In the genomic region with DNA sequence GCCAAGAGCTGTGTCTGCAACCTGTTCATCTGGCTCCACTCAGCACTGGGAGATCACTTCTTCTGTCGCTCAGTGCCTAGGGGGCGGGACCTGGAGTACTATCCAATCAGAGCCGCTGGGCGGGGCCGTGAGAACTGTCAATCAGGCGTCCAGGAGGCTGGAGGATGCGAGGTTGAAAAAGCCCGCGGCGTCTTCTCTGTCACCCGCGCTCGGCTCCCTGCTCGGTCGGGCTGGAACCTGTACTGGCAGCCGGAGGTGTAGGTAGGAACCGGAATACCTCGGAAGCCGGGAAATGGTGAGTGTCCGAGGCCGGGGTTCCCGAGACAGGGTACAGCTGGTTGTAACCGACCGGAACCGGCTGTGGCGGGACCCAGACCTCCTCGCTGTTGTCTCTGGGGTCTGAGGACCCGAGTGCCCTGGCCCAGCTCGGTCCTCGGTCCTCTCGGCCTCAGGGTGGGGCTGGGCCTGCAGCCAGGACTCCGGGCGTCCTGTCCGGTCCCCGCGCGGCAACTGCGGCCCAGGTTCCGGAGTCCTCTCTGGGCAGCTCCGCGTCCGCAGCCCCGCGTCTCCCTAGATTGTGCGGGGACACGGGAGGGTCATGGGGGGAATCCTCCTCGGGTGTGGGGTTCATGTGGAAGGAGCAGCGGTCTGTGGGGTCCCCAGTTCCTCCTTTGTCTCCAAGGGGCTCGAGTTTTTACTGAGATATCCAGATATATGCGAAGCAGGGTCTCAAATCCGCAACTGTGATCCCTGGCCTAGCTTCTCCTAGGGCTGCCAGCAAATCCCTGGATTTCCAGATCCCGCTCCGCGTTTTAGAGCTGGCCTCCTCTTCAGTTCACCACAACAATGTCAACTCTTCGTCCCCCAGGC, we compare ENCODE assay signal across 1 cellular context.
A peak's percentile ranks its signal among the peaks of the same experiment; 100 is the strongest.
TF ChIP-seq lines count a peak whose summit lies in the region.

No MANE protein-coding gene starts in this region.

TF ChIP-seq in HEK293, 187 proteins besides CTCF, POLR2A, EP300 and RAD21 (continued from another document and continues in another):
- TF ChIP-seq, protein P1, sequence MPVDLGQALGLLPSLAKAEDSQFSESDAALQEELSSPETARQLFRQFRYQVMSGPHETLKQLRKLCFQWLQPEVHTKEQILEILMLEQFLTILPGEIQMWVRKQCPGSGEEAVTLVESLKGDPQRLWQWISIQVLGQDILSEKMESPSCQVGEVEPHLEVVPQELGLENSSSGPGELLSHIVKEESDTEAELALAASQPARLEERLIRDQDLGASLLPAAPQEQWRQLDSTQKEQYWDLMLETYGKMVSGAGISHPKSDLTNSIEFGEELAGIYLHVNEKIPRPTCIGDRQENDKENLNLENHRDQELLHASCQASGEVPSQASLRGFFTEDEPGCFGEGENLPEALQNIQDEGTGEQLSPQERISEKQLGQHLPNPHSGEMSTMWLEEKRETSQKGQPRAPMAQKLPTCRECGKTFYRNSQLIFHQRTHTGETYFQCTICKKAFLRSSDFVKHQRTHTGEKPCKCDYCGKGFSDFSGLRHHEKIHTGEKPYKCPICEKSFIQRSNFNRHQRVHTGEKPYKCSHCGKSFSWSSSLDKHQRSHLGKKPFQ (tag by site-specific recombination; IDR thresholded peaks at IDR 0.05) = no peak
- TF ChIP-seq ZNF2 (tag by site-specific recombination; IDR thresholded peaks at IDR 0.05) (peak; percentile 86), SP7 (tag by site-specific recombination; IDR thresholded peaks at IDR 0.05) (peak; percentile 63; the same call in 1 of the 2 replicates), ZNF10 (tag by site-specific recombination; IDR thresholded peaks at IDR 0.05) (0 out of 2 replicates have a peak, but pooled peaks have one; percentile 10), HOXD13 (CRISPR knock-in tag; IDR thresholded peaks at IDR 0.05; ENCODE audit: borderline replicate concordance) (no peak), ZNF837 (tag by site-specific recombination; IDR thresholded peaks at IDR 0.05) (peak; percentile 56; the same call in 1 of the 2 replicates), KLF7 (tag by site-specific recombination; IDR thresholded peaks at IDR 0.05; ENCODE audit: borderline replicate concordance) (peak; percentile 48; the same call in 1 of the 2 replicates), ZNF555 (tag by site-specific recombination; conservative IDR thresholded peaks at IDR 0.05) (no peak), ZNF335 (tag by site-specific recombination; conservative IDR thresholded peaks at IDR 0.05) (peak; percentile 92), ZNF777 (tag by site-specific recombination; IDR thresholded peaks at IDR 0.05; ENCODE audit: borderline replicate concordance) (peak; percentile 70; the same call in 1 of the 2 replicates), YY1 (tag by site-specific recombination; IDR thresholded peaks at IDR 0.05) (peak; percentile 45; the same call in 1 of the 2 replicates), ZNF558 (tag by site-specific recombination; IDR thresholded peaks at IDR 0.05) (no peak), ZNF660 (tag by site-specific recombination; IDR thresholded peaks at IDR 0.05) (peak; percentile 66), ZNF391 (tag by site-specific recombination; IDR thresholded peaks at IDR 0.05; ENCODE audit: borderline replicate concordance, low read depth) (no peak), ZNF433 (tag by site-specific recombination; IDR thresholded peaks at IDR 0.05; ENCODE audit: low read depth) (no peak), ZNF146 (tag by site-specific recombination; IDR thresholded peaks at IDR 0.05) (no peak), KLF8 (tag by site-specific recombination; IDR thresholded peaks at IDR 0.05) (peak; percentile 47; the same call in 1 of the 2 replicates), ZNF350 (tag by site-specific recombination; IDR thresholded peaks at IDR 0.05) (0 out of 2 replicates have a peak, but pooled peaks have one; percentile 31), OVOL3 (tag by site-specific recombination; IDR thresholded peaks at IDR 0.05) (no peak), ZFP37 (tag by site-specific recombination; IDR thresholded peaks at IDR 0.05) (peak; percentile 86)
- TF ChIP-seq, protein P2, sequence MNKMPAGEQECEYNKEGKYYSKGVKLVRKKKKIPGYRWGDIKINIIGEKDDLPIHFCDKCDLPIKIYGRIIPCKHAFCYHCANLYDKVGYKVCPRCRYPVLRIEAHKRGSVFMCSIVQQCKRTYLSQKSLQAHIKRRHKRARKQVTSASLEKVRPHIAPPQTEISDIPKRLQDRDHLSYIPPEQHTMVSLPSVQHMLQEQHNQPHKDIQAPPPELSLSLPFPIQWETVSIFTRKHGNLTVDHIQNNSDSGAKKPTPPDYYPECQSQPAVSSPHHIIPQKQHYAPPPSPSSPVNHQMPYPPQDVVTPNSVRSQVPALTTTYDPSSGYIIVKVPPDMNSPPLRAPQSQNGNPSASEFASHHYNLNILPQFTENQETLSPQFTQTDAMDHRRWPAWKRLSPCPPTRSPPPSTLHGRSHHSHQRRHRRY (tag by site-specific recombination; IDR thresholded peaks at IDR 0.05) = no peak
- TF ChIP-seq, protein P3, sequence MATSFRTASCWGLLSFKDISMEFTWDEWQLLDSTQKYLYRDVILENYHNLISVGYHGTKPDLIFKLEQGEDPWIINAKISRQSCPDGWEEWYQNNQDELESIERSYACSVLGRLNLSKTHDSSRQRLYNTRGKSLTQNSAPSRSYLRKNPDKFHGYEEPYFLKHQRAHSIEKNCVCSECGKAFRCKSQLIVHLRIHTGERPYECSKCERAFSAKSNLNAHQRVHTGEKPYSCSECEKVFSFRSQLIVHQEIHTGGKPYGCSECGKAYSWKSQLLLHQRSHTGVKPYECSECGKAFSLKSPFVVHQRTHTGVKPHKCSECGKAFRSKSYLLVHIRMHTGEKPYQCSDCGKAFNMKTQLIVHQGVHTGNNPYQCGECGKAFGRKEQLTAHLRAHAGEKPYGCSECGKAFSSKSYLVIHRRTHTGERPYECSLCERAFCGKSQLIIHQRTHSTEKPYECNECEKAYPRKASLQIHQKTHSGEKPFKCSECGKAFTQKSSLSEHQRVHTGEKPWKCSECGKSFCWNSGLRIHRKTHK (tag by site-specific recombination; IDR thresholded peaks at IDR 0.05) = no peak
- TF ChIP-seq, protein P4, sequence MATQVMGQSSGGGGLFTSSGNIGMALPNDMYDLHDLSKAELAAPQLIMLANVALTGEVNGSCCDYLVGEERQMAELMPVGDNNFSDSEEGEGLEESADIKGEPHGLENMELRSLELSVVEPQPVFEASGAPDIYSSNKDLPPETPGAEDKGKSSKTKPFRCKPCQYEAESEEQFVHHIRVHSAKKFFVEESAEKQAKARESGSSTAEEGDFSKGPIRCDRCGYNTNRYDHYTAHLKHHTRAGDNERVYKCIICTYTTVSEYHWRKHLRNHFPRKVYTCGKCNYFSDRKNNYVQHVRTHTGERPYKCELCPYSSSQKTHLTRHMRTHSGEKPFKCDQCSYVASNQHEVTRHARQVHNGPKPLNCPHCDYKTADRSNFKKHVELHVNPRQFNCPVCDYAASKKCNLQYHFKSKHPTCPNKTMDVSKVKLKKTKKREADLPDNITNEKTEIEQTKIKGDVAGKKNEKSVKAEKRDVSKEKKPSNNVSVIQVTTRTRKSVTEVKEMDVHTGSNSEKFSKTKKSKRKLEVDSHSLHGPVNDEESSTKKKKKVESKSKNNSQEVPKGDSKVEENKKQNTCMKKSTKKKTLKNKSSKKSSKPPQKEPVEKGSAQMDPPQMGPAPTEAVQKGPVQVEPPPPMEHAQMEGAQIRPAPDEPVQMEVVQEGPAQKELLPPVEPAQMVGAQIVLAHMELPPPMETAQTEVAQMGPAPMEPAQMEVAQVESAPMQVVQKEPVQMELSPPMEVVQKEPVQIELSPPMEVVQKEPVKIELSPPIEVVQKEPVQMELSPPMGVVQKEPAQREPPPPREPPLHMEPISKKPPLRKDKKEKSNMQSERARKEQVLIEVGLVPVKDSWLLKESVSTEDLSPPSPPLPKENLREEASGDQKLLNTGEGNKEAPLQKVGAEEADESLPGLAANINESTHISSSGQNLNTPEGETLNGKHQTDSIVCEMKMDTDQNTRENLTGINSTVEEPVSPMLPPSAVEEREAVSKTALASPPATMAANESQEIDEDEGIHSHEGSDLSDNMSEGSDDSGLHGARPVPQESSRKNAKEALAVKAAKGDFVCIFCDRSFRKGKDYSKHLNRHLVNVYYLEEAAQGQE (tag by site-specific recombination; IDR thresholded peaks at IDR 0.05) = 0 out of 2 replicates have a peak, but pooled peaks have one; percentile 19
- TF ChIP-seq, protein P5, sequence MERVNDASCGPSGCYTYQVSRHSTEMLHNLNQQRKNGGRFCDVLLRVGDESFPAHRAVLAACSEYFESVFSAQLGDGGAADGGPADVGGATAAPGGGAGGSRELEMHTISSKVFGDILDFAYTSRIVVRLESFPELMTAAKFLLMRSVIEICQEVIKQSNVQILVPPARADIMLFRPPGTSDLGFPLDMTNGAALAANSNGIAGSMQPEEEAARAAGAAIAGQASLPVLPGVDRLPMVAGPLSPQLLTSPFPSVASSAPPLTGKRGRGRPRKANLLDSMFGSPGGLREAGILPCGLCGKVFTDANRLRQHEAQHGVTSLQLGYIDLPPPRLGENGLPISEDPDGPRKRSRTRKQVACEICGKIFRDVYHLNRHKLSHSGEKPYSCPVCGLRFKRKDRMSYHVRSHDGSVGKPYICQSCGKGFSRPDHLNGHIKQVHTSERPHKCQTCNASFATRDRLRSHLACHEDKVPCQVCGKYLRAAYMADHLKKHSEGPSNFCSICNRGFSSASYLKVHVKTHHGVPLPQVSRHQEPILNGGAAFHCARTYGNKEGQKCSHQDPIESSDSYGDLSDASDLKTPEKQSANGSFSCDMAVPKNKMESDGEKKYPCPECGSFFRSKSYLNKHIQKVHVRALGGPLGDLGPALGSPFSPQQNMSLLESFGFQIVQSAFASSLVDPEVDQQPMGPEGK (tag by site-specific recombination; IDR thresholded peaks at IDR 0.05) = peak; percentile 16
- TF ChIP-seq, protein P6, sequence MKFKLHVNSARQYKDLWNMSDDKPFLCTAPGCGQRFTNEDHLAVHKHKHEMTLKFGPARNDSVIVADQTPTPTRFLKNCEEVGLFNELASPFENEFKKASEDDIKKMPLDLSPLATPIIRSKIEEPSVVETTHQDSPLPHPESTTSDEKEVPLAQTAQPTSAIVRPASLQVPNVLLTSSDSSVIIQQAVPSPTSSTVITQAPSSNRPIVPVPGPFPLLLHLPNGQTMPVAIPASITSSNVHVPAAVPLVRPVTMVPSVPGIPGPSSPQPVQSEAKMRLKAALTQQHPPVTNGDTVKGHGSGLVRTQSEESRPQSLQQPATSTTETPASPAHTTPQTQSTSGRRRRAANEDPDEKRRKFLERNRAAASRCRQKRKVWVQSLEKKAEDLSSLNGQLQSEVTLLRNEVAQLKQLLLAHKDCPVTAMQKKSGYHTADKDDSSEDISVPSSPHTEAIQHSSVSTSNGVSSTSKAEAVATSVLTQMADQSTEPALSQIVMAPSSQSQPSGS (tag by site-specific recombination; IDR thresholded peaks at IDR 0.05; ENCODE audit: low read depth) = no peak
- TF ChIP-seq, protein P7, sequence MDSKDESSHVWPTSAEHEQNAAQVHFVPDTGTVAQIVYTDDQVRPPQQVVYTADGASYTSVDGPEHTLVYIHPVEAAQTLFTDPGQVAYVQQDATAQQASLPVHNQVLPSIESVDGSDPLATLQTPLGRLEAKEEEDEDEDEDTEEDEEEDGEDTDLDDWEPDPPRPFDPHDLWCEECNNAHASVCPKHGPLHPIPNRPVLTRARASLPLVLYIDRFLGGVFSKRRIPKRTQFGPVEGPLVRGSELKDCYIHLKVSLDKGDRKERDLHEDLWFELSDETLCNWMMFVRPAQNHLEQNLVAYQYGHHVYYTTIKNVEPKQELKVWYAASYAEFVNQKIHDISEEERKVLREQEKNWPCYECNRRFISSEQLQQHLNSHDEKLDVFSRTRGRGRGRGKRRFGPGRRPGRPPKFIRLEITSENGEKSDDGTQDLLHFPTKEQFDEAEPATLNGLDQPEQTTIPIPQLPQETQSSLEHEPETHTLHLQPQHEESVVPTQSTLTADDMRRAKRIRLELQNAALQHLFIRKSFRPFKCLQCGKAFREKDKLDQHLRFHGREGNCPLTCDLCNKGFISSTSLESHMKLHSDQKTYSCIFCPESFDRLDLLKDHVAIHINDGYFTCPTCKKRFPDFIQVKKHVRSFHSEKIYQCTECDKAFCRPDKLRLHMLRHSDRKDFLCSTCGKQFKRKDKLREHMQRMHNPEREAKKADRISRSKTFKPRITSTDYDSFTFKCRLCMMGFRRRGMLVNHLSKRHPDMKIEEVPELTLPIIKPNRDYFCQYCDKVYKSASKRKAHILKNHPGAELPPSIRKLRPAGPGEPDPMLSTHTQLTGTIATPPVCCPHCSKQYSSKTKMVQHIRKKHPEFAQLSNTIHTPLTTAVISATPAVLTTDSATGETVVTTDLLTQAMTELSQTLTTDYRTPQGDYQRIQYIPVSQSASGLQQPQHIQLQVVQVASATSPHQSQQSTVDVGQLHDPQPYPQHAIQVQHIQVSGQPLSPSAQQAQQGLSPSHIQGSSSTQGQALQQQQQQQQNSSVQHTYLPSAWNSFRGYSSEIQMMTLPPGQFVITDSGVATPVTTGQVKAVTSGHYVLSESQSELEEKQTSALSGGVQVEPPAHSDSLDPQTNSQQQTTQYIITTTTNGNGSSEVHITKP (tag by site-specific recombination; IDR thresholded peaks at IDR 0.05) = no peak; the same call in 1 of the 2 replicates
- TF ChIP-seq, protein P8, sequence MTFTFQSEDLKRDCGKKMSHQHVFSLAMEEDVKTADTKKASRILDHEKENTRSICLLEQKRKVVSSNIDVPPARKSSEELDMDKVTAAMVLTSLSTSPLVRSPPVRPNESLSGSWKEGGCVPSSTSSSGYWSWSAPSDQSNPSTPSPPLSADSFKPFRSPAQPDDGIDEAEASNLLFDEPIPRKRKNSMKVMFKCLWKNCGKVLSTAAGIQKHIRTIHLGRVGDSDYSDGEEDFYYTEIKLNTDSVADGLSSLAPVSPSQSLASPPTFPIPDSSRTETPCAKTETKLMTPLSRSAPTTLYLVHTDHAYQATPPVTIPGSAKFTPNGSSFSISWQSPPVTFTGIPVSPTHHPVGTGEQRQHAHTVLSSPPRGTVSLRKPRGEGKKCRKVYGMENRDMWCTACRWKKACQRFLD (tag by site-specific recombination; IDR thresholded peaks at IDR 0.05) = no peak
- TF ChIP-seq, protein P9, sequence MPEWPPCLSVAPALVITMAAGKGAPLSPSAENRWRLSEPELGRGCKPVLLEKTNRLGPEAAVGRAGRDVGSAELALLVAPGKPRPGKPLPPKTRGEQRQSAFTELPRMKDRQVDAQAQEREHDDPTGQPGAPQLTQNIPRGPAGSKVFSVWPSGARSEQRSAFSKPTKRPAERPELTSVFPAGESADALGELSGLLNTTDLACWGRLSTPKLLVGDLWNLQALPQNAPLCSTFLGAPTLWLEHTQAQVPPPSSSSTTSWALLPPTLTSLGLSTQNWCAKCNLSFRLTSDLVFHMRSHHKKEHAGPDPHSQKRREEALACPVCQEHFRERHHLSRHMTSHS (tag by site-specific recombination; IDR thresholded peaks at IDR 0.05) = no peak
- TF ChIP-seq, protein P10, sequence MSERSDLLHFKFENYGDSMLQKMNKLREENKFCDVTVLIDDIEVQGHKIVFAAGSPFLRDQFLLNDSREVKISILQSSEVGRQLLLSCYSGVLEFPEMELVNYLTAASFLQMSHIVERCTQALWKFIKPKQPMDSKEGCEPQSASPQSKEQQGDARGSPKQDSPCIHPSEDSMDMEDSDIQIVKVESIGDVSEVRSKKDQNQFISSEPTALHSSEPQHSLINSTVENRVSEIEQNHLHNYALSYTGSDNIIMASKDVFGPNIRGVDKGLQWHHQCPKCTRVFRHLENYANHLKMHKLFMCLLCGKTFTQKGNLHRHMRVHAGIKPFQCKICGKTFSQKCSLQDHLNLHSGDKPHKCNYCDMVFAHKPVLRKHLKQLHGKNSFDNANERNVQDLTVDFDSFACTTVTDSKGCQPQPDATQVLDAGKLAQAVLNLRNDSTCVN (tag by site-specific recombination; optimal IDR thresholded peaks at IDR 0.05) = peak; percentile 75
